In genomic region chr7:22001345-22002004, GRCh38 we compare ENCODE assay signal across 8 cellular contexts. TPM values are rescaled to one million over a fixed set of nuclear protein-coding genes. Genes with fewer than 3 reads are reported as not detected.
DNase-seq lines count a peak whose midpoint lies in the region; ATAC-seq and TF ChIP-seq lines count a peak whose summit lies in the region.

No MANE protein-coding gene starts in this region.

- peak; percentile 60 for ATAC-seq in GM19035 (IDR thresholded peaks at IDR 0.05; ENCODE audit: unreplicated experiment)

- DNase-seq in Caki2 (ENCODE audit: low read depth), result peak; percentile 64
- DNase-seq in LHCN-M2 (ENCODE audit: low read depth), result peak; percentile 71
- DNase-seq in RPMI8226, result peak; percentile 63
- peak; percentile 49 to 77 for DNase-seq in dermis microvascular lymphatic vessel endothelial cell (ENCODE audit: low read depth in 2 of 2)
- DNase-seq in lung microvascular endothelial cell (ENCODE audit: low read depth in 2 of 2), result peak; percentile 74 to 84
- DNase-seq in uterus, result no peak
- no peak for DNase-seq in GF-D8 (lab: John Stamatoyannopoulos, UW)

- no peaks in the 10 kb centered on the region for H3K27me3 ChIP-seq in uterus

- in situ Hi-C loops in Caki2 (cut with HindIII; ENCODE audit: low pct_unique_long_range_greater_than_20kb, low sequenced_read_pairs), result no loop called here

- H3K4me1 ChIP-seq in uterus, result no peaks in the 10 kb centered on the region

- peak; percentile 63 to 81 (median 70) for TF ChIP-seq CTCF in uterus (IDR thresholded peaks at IDR 0.05)

- intact Hi-C loops in uterus (cut with DNase I; ENCODE audit: low total_unique reads), result no loop called here

- TF ChIP-seq POLR2A in uterus (IDR thresholded peaks at IDR 0.05), result no peak

- H3K9me3 ChIP-seq in uterus, result no peaks in the 10 kb centered on the region

- no peaks in the 10 kb centered on the region for H3K36me3 ChIP-seq in uterus

- H3K4me3 ChIP-seq in uterus, result no peak overlapping the region

- no peak overlapping the region for H3K27ac ChIP-seq in uterus

RNA-seq across cellular contexts. Expression of gene CDCA7L, which starts 55.8 kb away (rescaled TPM):
- total RNA-seq in Caki2 (2014; rRNA removed; shearing (Covaris generic); ENCODE audit: low replicate concordance), result 54.8 and 83.4 TPM in 2 replicates
- 71.2 and 72.8 TPM in 2 replicates for total RNA-seq in LHCN-M2 (2014; rRNA removed)
- polyA plus RNA-seq in LHCN-M2 (2012), result 23.8 TPM
- 41.0 and 45.1 TPM in 2 replicates for total RNA-seq in dermis microvascular lymphatic vessel endothelial cell
- total RNA-seq in lung microvascular endothelial cell, result 35.7 and 44.4 TPM in 2 replicates
- 10 to 100 TPM; 12.6 to 61.7 (median 18.5) TPM for total RNA-seq in uterus

Comparison
In these comparisons a context has a peak if more than half of its experiments do, and no peak if none do; other contexts are left out.
1. DNase-seq: peak in Caki2 (single experiment), LHCN-M2 (single experiment), RPMI8226 (single experiment), dermis microvascular lymphatic vessel endothelial cell (2 of 2) and lung microvascular endothelial cell (2 of 2); none in uterus (0 of 2) and GF-D8 (single experiment).